Comparison of ENCODE assay signal across 1 cellular context in genomic region chr20:50417484-50418235, GRCh38.
TF ChIP-seq lines count a peak whose summit lies in the region.

No MANE protein-coding gene starts in this region.

TF ChIP-seq in IMR-90, 13 proteins besides CTCF, POLR2A, EP300 and RAD21 (continued from another document):
- TF ChIP-seq SMC3 (IDR thresholded peaks at IDR 0.05; ENCODE audit: low read depth, low read length) (no peak), MXI1 (IDR thresholded peaks at IDR 0.05; ENCODE audit: borderline replicate concordance, low read depth, low read length) (no peak), RCOR1 (IDR thresholded peaks at IDR 0.05; ENCODE audit: insufficient replicate concordance, low read length) (no peak), BHLHE40 (IDR thresholded peaks at IDR 0.05; ENCODE audit: low read depth, low read length) (no peak), MAZ (IDR thresholded peaks at IDR 0.05; ENCODE audit: borderline replicate concordance, low read depth, low read length) (no peak), MAFK (IDR thresholded peaks at IDR 0.05; ENCODE audit: low read depth, low read length) (no peak), RFX5 (IDR thresholded peaks at IDR 0.05; ENCODE audit: low read depth, low read length) (no peak), FOS (IDR thresholded peaks at IDR 0.05; ENCODE audit: low read depth, low read length) (no peak)
- TF ChIP-seq, protein P1, sequence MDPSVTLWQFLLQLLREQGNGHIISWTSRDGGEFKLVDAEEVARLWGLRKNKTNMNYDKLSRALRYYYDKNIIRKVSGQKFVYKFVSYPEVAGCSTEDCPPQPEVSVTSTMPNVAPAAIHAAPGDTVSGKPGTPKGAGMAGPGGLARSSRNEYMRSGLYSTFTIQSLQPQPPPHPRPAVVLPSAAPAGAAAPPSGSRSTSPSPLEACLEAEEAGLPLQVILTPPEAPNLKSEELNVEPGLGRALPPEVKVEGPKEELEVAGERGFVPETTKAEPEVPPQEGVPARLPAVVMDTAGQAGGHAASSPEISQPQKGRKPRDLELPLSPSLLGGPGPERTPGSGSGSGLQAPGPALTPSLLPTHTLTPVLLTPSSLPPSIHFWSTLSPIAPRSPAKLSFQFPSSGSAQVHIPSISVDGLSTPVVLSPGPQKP (IDR thresholded peaks at IDR 0.05; ENCODE audit: borderline replicate concordance, low read depth, low read length), result no peak
